In the genomic region with DNA sequence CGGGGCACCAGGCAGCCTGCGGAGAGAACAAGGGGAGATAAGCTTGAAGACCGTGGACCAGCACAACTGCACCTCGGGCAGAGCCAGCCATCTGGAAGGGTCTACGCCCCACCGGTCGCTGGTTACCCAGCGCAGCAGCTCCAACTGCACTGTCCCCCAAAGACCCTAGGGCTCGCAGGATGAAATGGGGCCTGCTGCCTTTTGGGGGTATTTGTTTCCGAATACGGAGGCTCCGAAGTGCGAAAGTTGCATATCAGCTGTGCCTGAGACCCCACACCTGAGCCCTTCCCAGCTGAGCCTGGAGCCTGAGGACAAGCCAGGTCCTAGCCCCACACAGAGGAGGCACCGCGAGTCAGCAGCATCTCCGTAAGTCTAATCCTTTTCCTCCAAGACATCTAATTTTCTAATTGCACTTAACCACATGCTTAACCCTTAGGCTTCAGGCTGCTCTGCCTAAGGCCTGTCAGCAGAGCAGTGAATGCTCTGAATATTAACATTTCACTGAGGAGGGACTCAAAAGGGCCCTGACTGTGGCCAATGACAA, we compare ENCODE assay signal across 14 cellular contexts. TPM values are rescaled to one million over a fixed set of nuclear protein-coding genes. Genes with fewer than 3 reads are reported as not detected.
DNase-seq lines count a peak whose midpoint lies in the region; ATAC-seq, FAIRE-seq and TF ChIP-seq lines count a peak whose summit lies in the region.
"Had no signal": no experiment of that assay in that cellular context is flagged by ENCODE, and none has a peak within 500 bp of the region (broad histone marks: within the 10 kb centered on the region; RNA-seq: fewer than 3 reads in every experiment).

No MANE protein-coding gene starts in this region.

- H3K4me3 ChIP-seq in SK-N-SH (ENCODE audit: low read depth in 2 of 2, low read length in 1 of 2) (no peak overlapping the region), bronchial epithelial cell (ENCODE audit: low read depth, low read length) (peak overlapping the region; percentile 38), right lobe of liver (peak overlapping the region; percentile 45 to 54 (median 54)), thyroid gland (replicated peaks in 1 of 3) (no peak overlapping the region), vagina (no peak overlapping the region)

- TF ChIP-seq CTCF in SK-N-SH (IDR thresholded peaks at IDR 0.05): no peak
- TF ChIP-seq CTCF in bronchial epithelial cell (IDR thresholded peaks at IDR 0.05; ENCODE audit: insufficient read depth, low read length, severe bottlenecking): no peak
- no peak for TF ChIP-seq CTCF in right lobe of liver (IDR thresholded peaks at IDR 0.05)
- no peak for TF ChIP-seq CTCF in thyroid gland (IDR thresholded peaks at IDR 0.05)
- TF ChIP-seq CTCF in vagina (IDR thresholded peaks at IDR 0.05): no peak

- TF ChIP-seq POLR2A in right lobe of liver (IDR thresholded peaks at IDR 0.05) (no peak), thyroid gland (IDR thresholded peaks at IDR 0.05) (no peak), vagina (IDR thresholded peaks at IDR 0.05) (no peak)

- no peak for TF ChIP-seq EP300 in SK-N-SH (IDR thresholded peaks at IDR 0.05; ENCODE audit: borderline replicate concordance in 1 of 2, low read depth in 1 of 2, low read length in 1 of 2)

- DNase-seq in SK-N-SH (peak; percentile 3), bronchial epithelial cell (ENCODE audit: low read depth) (no peak), right lobe of liver (peak in 1 of 3 donors; percentile 51), thyroid gland (no peak), NCI-H146 (lab: John Stamatoyannopoulos, UW) (no peak), sciatic nerve (ENCODE audit: low spot score) (no peak), vagina (ENCODE audit: extremely low spot score in 2 of 2) (no peak)
- DNase-seq: activated CD8-positive, alpha-beta T cell treated with anti-CD3 and anti-CD28 coated beads, Interleukin-2, amount 10 ng/mL, durations not matched to agents 7 days and 5 days; activated naive CD4-positive, alpha-beta T cell treated with anti-CD3 and anti-CD28 coated beads, Interleukin-2, amount 50 U/mL, for 16 hours; effector CD4-positive, alpha-beta T cell; hippocampal formation; SW 1271 had no signal

- no peak overlapping the region for H2AFZ ChIP-seq in SK-N-SH (ENCODE audit: low read depth)

- H3K4me1 ChIP-seq in SK-N-SH (ENCODE audit: control insufficient read depth in 1 of 2, insufficient read depth in 2 of 2, low read depth in 1 of 2, low read length in 1 of 2) (peaks cover 25 to 26% of the 10 kb centered on the region in 2 experiments; a peak in 2 of 4 replicates), right lobe of liver (peaks cover 0 to 71% (median 29%) of the 10 kb centered on the region in 4 donors), thyroid gland (peaks cover 77 to 79% of the 10 kb centered on the region in 2 donors), vagina (peaks cover 49% of the 10 kb centered on the region)

- no peak for ATAC-seq in SK-N-SH treated with all-trans-retinoic acid at 6 μM for 48 hours
- no peak for ATAC-seq in right lobe of liver
- no peak for ATAC-seq in sciatic nerve
- ATAC-seq: activated CD8-positive, alpha-beta T cell treated with anti-CD3 and anti-CD28 coated beads, Interleukin-2, amount 10 ng/mL, durations not matched to agents 7 days and 5 days; stimulated activated memory B cell treated with anti-CD40 and anti-IgM and Interleukin-4, amounts not matched to agents 10 μg/mL and 1 μg/mL and 100 μg/mL, for 72 hours had no signal

- TF ChIP-seq RAD21 in SK-N-SH (IDR thresholded peaks at IDR 0.05; ENCODE audit: low read length): no peak

- no peak for FAIRE-seq in bronchial epithelial cell (lab: Jason Lieb, UNC)

- H3K4me2 ChIP-seq in SK-N-SH: no peak overlapping the region

- H4K20me1 ChIP-seq in SK-N-SH (ENCODE audit: insufficient read depth): peaks cover 51% of the 10 kb centered on the region

- H3F3A ChIP-seq in SK-N-SH (replicated peaks; ENCODE audit: insufficient read depth): no peaks in the 10 kb centered on the region

- H3K27me3 ChIP-seq in SK-N-SH (ENCODE audit: insufficient read depth) (no peaks in the 10 kb centered on the region), bronchial epithelial cell (ENCODE audit: control insufficient read depth, insufficient read depth, low read length) (no peaks in the 10 kb centered on the region), right lobe of liver (no peaks in the 10 kb centered on the region), thyroid gland (no peaks in the 10 kb centered on the region), vagina (no peaks in the 10 kb centered on the region)

- no peak overlapping the region for H3K9ac ChIP-seq in SK-N-SH

- H3K36me3 ChIP-seq in SK-N-SH (replicated peaks in 1 of 2; ENCODE audit: control insufficient read depth in 1 of 2, insufficient read depth in 2 of 2, low read length in 1 of 2): peaks cover 15 to 25% of the 10 kb centered on the region in 2 experiments
- no peaks in the 10 kb centered on the region for H3K36me3 ChIP-seq in bronchial epithelial cell (ENCODE audit: control insufficient read depth, insufficient read depth, low read length)
- H3K36me3 ChIP-seq in right lobe of liver: peaks cover 0 to 14% (median 5%) of the 10 kb centered on the region in 4 donors
- H3K36me3 ChIP-seq in thyroid gland: peaks cover 0 to 12% of the 10 kb centered on the region in 2 donors
- no peaks in the 10 kb centered on the region for H3K36me3 ChIP-seq in vagina

- no peaks in the 10 kb centered on the region for H3K9me2 ChIP-seq in SK-N-SH

- WGBS in SK-N-SH (ENCODE audit: low lambda C conversion rate): 76% methylated on average over 6 of the region's 16 CpGs
- 20% methylated on average over 3 of the region's 16 CpGs for WGBS in right lobe of liver (ENCODE audit: insufficient coverage, low coverage, low lambda C conversion rate, missing lambda C conversion rate)
- WGBS in thyroid gland, 2 donors: 50 to 65% methylated on average over 9 to 15 of the region's 16 CpGs

- POLR2A ChIA-PET in SK-N-SH (lab: Yijun Ruan, JAX): no interaction called here

- no peak overlapping the region for H3K27ac ChIP-seq in SK-N-SH (ENCODE audit: low read depth in 2 of 2, low read length in 1 of 2)
- peak overlapping the region; percentile 71 to 97 (median 86) for H3K27ac ChIP-seq in right lobe of liver
- peak overlapping the region; percentile 91 to 99 (median 98) for H3K27ac ChIP-seq in thyroid gland
- H3K27ac ChIP-seq in vagina: no peak overlapping the region

- H3K9me3 ChIP-seq in SK-N-SH: no peaks in the 10 kb centered on the region
- H3K9me3 ChIP-seq in right lobe of liver: no peaks in the 10 kb centered on the region
- no peaks in the 10 kb centered on the region for H3K9me3 ChIP-seq in thyroid gland
- H3K9me3 ChIP-seq in vagina: no peaks in the 10 kb centered on the region

- H3K79me2 ChIP-seq in SK-N-SH (ENCODE audit: insufficient read depth): peaks cover 84% of the 10 kb centered on the region

- intact Hi-C loops in right lobe of liver (cut with DNase I) (loop anchor here in 1 of 2 donors (10.0 kb wide), 1 partner anchor 66 kb away; no protein-coding TSS in a partner anchor), thyroid gland (cut with DNase I) (no loop called here), sciatic nerve (cut with DNase I) (no loop called here), vagina (cut with DNase I) (no loop called here)

- CTCF ChIA-PET in SK-N-SH (lab: Yijun Ruan, JAX): interaction anchor here (1.4 to 1.9 kb wide), 2 partner anchors 11 to 40 kb away, joined by 4 to 5 read pairs; no protein-coding TSS in a partner anchor

TF ChIP-seq in SK-N-SH treated with all-trans-retinoic acid at 6 μM for 48 hours, 23 proteins besides CTCF, POLR2A, EP300 and RAD21 (continues in another document):
- TF ChIP-seq, protein P1, sequence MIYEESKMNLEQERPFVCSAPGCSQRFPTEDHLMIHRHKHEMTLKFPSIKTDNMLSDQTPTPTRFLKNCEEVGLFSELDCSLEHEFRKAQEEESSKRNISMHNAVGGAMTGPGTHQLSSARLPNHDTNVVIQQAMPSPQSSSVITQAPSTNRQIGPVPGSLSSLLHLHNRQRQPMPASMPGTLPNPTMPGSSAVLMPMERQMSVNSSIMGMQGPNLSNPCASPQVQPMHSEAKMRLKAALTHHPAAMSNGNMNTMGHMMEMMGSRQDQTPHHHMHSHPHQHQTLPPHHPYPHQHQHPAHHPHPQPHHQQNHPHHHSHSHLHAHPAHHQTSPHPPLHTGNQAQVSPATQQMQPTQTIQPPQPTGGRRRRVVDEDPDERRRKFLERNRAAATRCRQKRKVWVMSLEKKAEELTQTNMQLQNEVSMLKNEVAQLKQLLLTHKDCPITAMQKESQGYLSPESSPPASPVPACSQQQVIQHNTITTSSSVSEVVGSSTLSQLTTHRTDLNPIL (CRISPR knock-in tag; IDR thresholded peaks at IDR 0.05; ENCODE audit: low read depth): no peak
- no peak for TF ChIP-seq ZFP30 (CRISPR knock-in tag; IDR thresholded peaks at IDR 0.05)
- no peak for TF ChIP-seq BACH2 (CRISPR knock-in tag; IDR thresholded peaks at IDR 0.05; ENCODE audit: borderline replicate concordance)
- no peak for TF ChIP-seq RARB (CRISPR knock-in tag; IDR thresholded peaks at IDR 0.05)
- TF ChIP-seq TSHZ2 (CRISPR knock-in tag; IDR thresholded peaks at IDR 0.05): no peak

RNA-seq across cellular contexts. Expression of gene KIFC3, which starts 4.0 kb away (rescaled TPM):
- 65.4 and 68.0 TPM in 2 replicates for polyA plus RNA-seq in SK-N-SH (2012; rRNA removed)
- polyA plus RNA-seq in SK-N-SH (2012; cell fraction: cytosol; rRNA removed): 24.2 and 42.8 TPM in 2 replicates
- 132 and 135 TPM in 2 replicates for polyA plus RNA-seq in SK-N-SH (2012; cell fraction: nucleus; rRNA removed)
- 34.8 and 35.8 TPM in 2 replicates for total RNA-seq in bronchial epithelial cell
- total RNA-seq in right lobe of liver: 10 to 100 TPM; 20.3 to 88.9 (median 46.4) TPM
- total RNA-seq in thyroid gland: 100 to 1,000 TPM in 3 of 4 donors, 10 to 100 TPM in 1; 88.8 to 153 (median 132) TPM
- total RNA-seq in sciatic nerve: 94.3 TPM
- total RNA-seq in vagina: 36.8 TPM

Comparison
In these comparisons a context has a peak if more than half of its experiments do, and no peak if none do; other contexts are left out.
1. H3K27ac ChIP-seq: peak in right lobe of liver (3 of 3) and thyroid gland (3 of 3); none in SK-N-SH (0 of 2) and vagina (single experiment).
2. H3K4me3 ChIP-seq: peak in bronchial epithelial cell (single experiment) and right lobe of liver (3 of 3); none in SK-N-SH (0 of 2), thyroid gland (0 of 3) and vagina (0 of 2).